ENCODE assay signal across 16 cellular contexts in genomic region chr4:138673053-138673452, GRCh38.
DNase-seq lines count a peak whose midpoint lies in the region; ATAC-seq lines count a peak whose summit lies in the region.
"Had no signal": no experiment of that assay in that cellular context is flagged by ENCODE, and none has a peak within 500 bp of the region (broad histone marks: within the 10 kb centered on the region; RNA-seq: fewer than 3 reads in every experiment).

No MANE protein-coding gene starts in this region.

- peaks cover 29 to 58% (median 47%) of the 10 kb centered on the region in 10 experiments; a peak in 19 of 20 replicates for H3K4me1 ChIP-seq in BLaER1 treated with 17β-estradiol and CSF1 and Interleukin-3, amounts not matched to agents 10 nM and 100 nM
- H3K4me1 ChIP-seq in SJSA1 (replicated peaks) = peaks cover 63% of the 10 kb centered on the region

- peak in 1 of 2 experiments; percentile 14 for DNase-seq in SJSA1 (ENCODE audit: low read depth in 1 of 2, low spot score in 2 of 2)
- peak; percentile 67 for DNase-seq in kidney tubule cell (ENCODE audit: low spot score)
- DNase-seq in NCI-H510A treated with DMSO at 0.1 percent for 48 hours (lab: John Stamatoyannopoulos, UW) = no peak
- DNase-seq in AG08396 (ENCODE audit: low spot score) = no peak
- DNase-seq in stimulated activated CD8-positive, alpha-beta memory T cell treated with anti-CD3 and anti-CD28 coated beads, Interleukin-4, amount 100 ng/mL, for 48 hours = no peak
- DNase-seq in DMS53 (lab: John Stamatoyannopoulos, UW) = no peak
- DNase-seq: CD8-positive, alpha-beta T cell; foreskin melanocyte; HCEC 1CT; mammary epithelial cell; NCI-H1105 treated with DMSO at 0.1 percent for 48 hours had no signal

- no peaks in the 10 kb centered on the region for H3K36me3 ChIP-seq in BLaER1 treated with 17β-estradiol and CSF1 and Interleukin-3, amounts not matched to agents 10 nM and 100 nM
- H3K36me3 ChIP-seq in SJSA1 = no peaks in the 10 kb centered on the region

- peak; percentile 36 for ATAC-seq in GM19463 (IDR thresholded peaks at IDR 0.05; ENCODE audit: unreplicated experiment)
- ATAC-seq: CD8-positive, alpha-beta T cell; natural killer cell treated with Interleukin-12 subunit alpha and Interleukin-12 subunit beta and Interleukin-15 and Interleukin-18, amount 100 ng/mL, for 72 hours had no signal

- H4K20me1 ChIP-seq in BLaER1 treated with 17β-estradiol and CSF1 and Interleukin-3, amounts not matched to agents 10 nM and 100 nM = no peaks in the 10 kb centered on the region

- H3K27me3 ChIP-seq in BLaER1 treated with 17β-estradiol and CSF1 and Interleukin-3, amounts not matched to agents 10 nM and 100 nM = no peaks in the 10 kb centered on the region
- H3K27me3 ChIP-seq in SJSA1 (replicated peaks) = no peaks in the 10 kb centered on the region

- H3K4me3 ChIP-seq in BLaER1 treated with 17β-estradiol and CSF1 and Interleukin-3, amounts not matched to agents 10 nM and 100 nM = no peak overlapping the region
- H3K4me3 ChIP-seq in SJSA1 = no peak overlapping the region

- no peaks in the 10 kb centered on the region for H3K9me3 ChIP-seq in BLaER1 treated with 17β-estradiol and CSF1 and Interleukin-3, amounts not matched to agents 10 nM and 100 nM (replicated peaks in 1 of 11)
- no peaks in the 10 kb centered on the region for H3K9me3 ChIP-seq in SJSA1 (replicated peaks)

- H3K9ac ChIP-seq in BLaER1 treated with 17β-estradiol and CSF1 and Interleukin-3, amounts not matched to agents 10 nM and 100 nM = no peak overlapping the region
- H3K9ac ChIP-seq: KMS-11 had no signal

- H3K4me2 ChIP-seq in BLaER1 treated with 17β-estradiol and CSF1 and Interleukin-3, amounts not matched to agents 10 nM and 100 nM = peak overlapping the region; percentile 13 to 87 (median 37); a peak in 19 of 22 replicates
- H3K4me2 ChIP-seq: KMS-11 had no signal

- peak overlapping the region in 1 of 11 experiments; percentile 29; a peak in 1 of 22 replicates for H3K27ac ChIP-seq in BLaER1 treated with 17β-estradiol and CSF1 and Interleukin-3, amounts not matched to agents 10 nM and 100 nM
- 0 out of 2 replicates have a peak overlapping the region, but pooled peaks have one; percentile 9 for H3K27ac ChIP-seq in SJSA1
- H3K27ac ChIP-seq: KMS-11, VCaP had no signal
